ENCODE assay signal across 18 cellular contexts in genomic region chr1:167412072-167412471, GRCh38.
DNase-seq lines count a peak whose midpoint lies in the region; ATAC-seq and TF ChIP-seq lines count a peak whose summit lies in the region.
"Had no signal": no experiment of that assay in that cellular context is flagged by ENCODE, and none has a peak within 500 bp of the region (broad histone marks: within the 10 kb centered on the region; RNA-seq: fewer than 3 reads in every experiment).

No MANE protein-coding gene starts in this region.

- intact Hi-C loops in activated CD8-positive, alpha-beta T cell treated with anti-CD3 and anti-CD28 coated beads for 36 hours (cut with micrococcal nuclease): no loop called here

- H3K36me3 Mint-ChIP-seq in activated CD8-positive, alpha-beta T cell treated with anti-CD3 and anti-CD28 coated beads, Interleukin-2, amount 10 ng/mL, durations not matched to agents 7 days and 5 days (ENCODE audit: low read depth): peaks cover 27% of the 10 kb centered on the region
- peaks cover 19% of the 10 kb centered on the region for H3K36me3 Mint-ChIP-seq in activated CD8-positive, alpha-beta T cell treated with anti-CD3 and anti-CD28 coated beads for 36 hours (ENCODE audit: low read depth)
- H3K36me3 Mint-ChIP-seq in T-cell: peaks cover 56% of the 10 kb centered on the region

- H3K4me1 ChIP-seq in trophoblast cell (ENCODE audit: control insufficient read depth in 1 of 2, insufficient read depth in 2 of 2, low read length in 2 of 2): no peaks in the 10 kb centered on the region
- H3K4me1 ChIP-seq: foreskin keratinocyte, SJCRH30 had no signal

- peaks cover 8% of the 10 kb centered on the region for H3K4me1 Mint-ChIP-seq in activated CD8-positive, alpha-beta T cell treated with anti-CD3 and anti-CD28 coated beads, Interleukin-2, amount 10 ng/mL, durations not matched to agents 7 days and 5 days (ENCODE audit: low read depth)
- peaks cover 14% of the 10 kb centered on the region for H3K4me1 Mint-ChIP-seq in activated CD8-positive, alpha-beta T cell treated with anti-CD3 and anti-CD28 coated beads for 36 hours (ENCODE audit: low read depth)
- H3K4me1 Mint-ChIP-seq in T-cell: peaks cover 6 to 24% (median 12%) of the 10 kb centered on the region in 3 donors

- H3K27me3 ChIP-seq in trophoblast cell (ENCODE audit: insufficient read depth, low read length): no peaks in the 10 kb centered on the region
- H3K27me3 ChIP-seq: cardiac muscle cell, foreskin keratinocyte, SJCRH30 had no signal

- no peak overlapping the region for H2AK5ac ChIP-seq in trophoblast cell (ENCODE audit: low read length)

- H4K12ac ChIP-seq in trophoblast cell (ENCODE audit: low read depth, low read length): no peak overlapping the region

- H3K4me3 ChIP-seq in trophoblast cell (ENCODE audit: low read depth, low read length): no peak overlapping the region
- H3K4me3 ChIP-seq: cardiac muscle cell, SJCRH30 had no signal

- CTCF ChIA-PET in activated CD8-positive, alpha-beta T cell treated with anti-CD3 and anti-CD28 coated beads, Interleukin-2, amount 10 ng/mL, durations not matched to agents 7 days and 5 days (lab: Charles Lee): interaction anchor here (1.0 to 7.2 kb wide), 5 partner anchors 10 to 144 kb away, joined by 3 to 43 read pairs (median 10); no protein-coding TSS in a partner anchor
- CTCF ChIA-PET in activated CD8-positive, alpha-beta T cell treated with anti-CD3 and anti-CD28 coated beads for 36 hours (lab: Charles Lee): interaction anchor here (0.6 to 5.9 kb wide), 9 partner anchors 10 to 276 kb away, joined by 3 to 38 read pairs (median 4); no protein-coding TSS in a partner anchor
- CTCF ChIA-PET in T-cell (lab: Charles Lee): interaction anchor here (0.5 to 0.7 kb wide), 3 partner anchors 69 to 137 kb away, joined by 3 to 4 read pairs (median 3); no protein-coding TSS in a partner anchor

- H3K9me3 ChIP-seq in trophoblast cell (ENCODE audit: insufficient read depth, low read depth, low read length): peaks cover 1% of the 10 kb centered on the region
- H3K9me3 ChIP-seq: SJCRH30 had no signal

- no peaks in the 10 kb centered on the region for H3K79me1 ChIP-seq in trophoblast cell (ENCODE audit: low read length)

- H3K79me2 ChIP-seq in trophoblast cell (ENCODE audit: control insufficient read depth, insufficient read depth, low read length, poor library complexity): no peaks in the 10 kb centered on the region

- no peak overlapping the region for H2BK12ac ChIP-seq in trophoblast cell (ENCODE audit: low read length)

- ATAC-seq in activated CD8-positive, alpha-beta T cell treated with anti-CD3 and anti-CD28 coated beads, Interleukin-2, amount 10 ng/mL, durations not matched to agents 7 days and 5 days: no peak
- ATAC-seq in activated CD8-positive, alpha-beta T cell treated with anti-CD3 and anti-CD28 coated beads for 36 hours: no peak
- ATAC-seq in T-cell (replicated peaks in 1 of 4): no peak
- ATAC-seq: foreskin keratinocyte, left cardiac atrium had no signal

- H3K4me2 ChIP-seq in trophoblast cell (ENCODE audit: low read length): no peak overlapping the region

- peak overlapping the region; percentile 9 for H3K9ac ChIP-seq in trophoblast cell (ENCODE audit: low read length)

- no peak overlapping the region for H2AFZ ChIP-seq in trophoblast cell (ENCODE audit: insufficient read depth, low read length, poor library complexity)

- peak overlapping the region; percentile 6 for H3K23ac ChIP-seq in trophoblast cell (ENCODE audit: low read length)

- TF ChIP-seq CTCF in activated CD8-positive, alpha-beta T cell treated with anti-CD3 and anti-CD28 coated beads for 36 hours (IDR thresholded peaks at IDR 0.05): no peak

- peak overlapping the region; percentile 7 for H3K27ac Mint-ChIP-seq in activated CD8-positive, alpha-beta T cell treated with anti-CD3 and anti-CD28 coated beads, Interleukin-2, amount 10 ng/mL, durations not matched to agents 7 days and 5 days
- no peak overlapping the region for H3K27ac Mint-ChIP-seq in activated CD8-positive, alpha-beta T cell treated with anti-CD3 and anti-CD28 coated beads for 36 hours
- H3K27ac Mint-ChIP-seq in T-cell: no peak overlapping the region
- H3K27ac Mint-ChIP-seq: activated B cell treated with CpG ODN at 0.5 μM for 24 hours had no signal

- no peak overlapping the region for H4K91ac ChIP-seq in trophoblast cell (ENCODE audit: low read depth, low read length)

- H3K4me3 Mint-ChIP-seq in activated CD8-positive, alpha-beta T cell treated with anti-CD3 and anti-CD28 coated beads, Interleukin-2, amount 10 ng/mL, durations not matched to agents 7 days and 5 days: no peak overlapping the region
- no peak overlapping the region for H3K4me3 Mint-ChIP-seq in activated CD8-positive, alpha-beta T cell treated with anti-CD3 and anti-CD28 coated beads for 36 hours
- no peak overlapping the region for H3K4me3 Mint-ChIP-seq in T-cell
- H3K4me3 Mint-ChIP-seq: activated B cell treated with CpG ODN at 0.5 μM for 24 hours had no signal

- H3K27ac ChIP-seq in trophoblast cell (ENCODE audit: low read depth, low read length): no peak overlapping the region
- H3K27ac ChIP-seq: cardiac muscle cell, foreskin keratinocyte, SJCRH30 had no signal

- H3K9me3 Mint-ChIP-seq in activated CD8-positive, alpha-beta T cell treated with anti-CD3 and anti-CD28 coated beads, Interleukin-2, amount 10 ng/mL, durations not matched to agents 7 days and 5 days (ENCODE audit: insufficient read depth): no peaks in the 10 kb centered on the region
- no peaks in the 10 kb centered on the region for H3K9me3 Mint-ChIP-seq in activated CD8-positive, alpha-beta T cell treated with anti-CD3 and anti-CD28 coated beads for 36 hours
- no peaks in the 10 kb centered on the region for H3K9me3 Mint-ChIP-seq in T-cell
- H3K9me3 Mint-ChIP-seq: activated B cell treated with CpG ODN at 0.5 μM for 24 hours; CD8-positive, alpha-beta memory T cell had no signal

- no peak for DNase-seq in activated CD8-positive, alpha-beta T cell treated with anti-CD3 and anti-CD28 coated beads, Interleukin-2, amount 10 ng/mL, durations not matched to agents 7 days and 5 days
- DNase-seq in activated CD8-positive, alpha-beta T cell treated with anti-CD3 and anti-CD28 coated beads for 36 hours: no peak
- DNase-seq in NCI-H1436 (lab: John Stamatoyannopoulos, UW): peak; percentile 79
- peak; percentile 47 for DNase-seq in SHP77 treated with DMSO at 0.1 percent for 48 hours (lab: John Stamatoyannopoulos, UW)
- DNase-seq in trophoblast cell: no peak
- no peak for DNase-seq in activated CD8-positive, alpha-beta memory T cell treated with anti-CD3 and anti-CD28 coated beads for 24 hours
- no peak for DNase-seq in HCEC 1CT
- no peak for DNase-seq in T-cell
- DNase-seq: activated B cell treated with CpG ODN at 0.5 μM for 24 hours; CD8-positive, alpha-beta memory T cell; dermis blood vessel endothelial cell; foreskin keratinocyte; left cardiac atrium; NCI-H1417; NCI-H526; OCI-M1; SJCRH30 had no signal

- WGBS in trophoblast cell (ENCODE audit: extremely low coverage, insufficient coverage, insufficient read length): no CpG with 5 or more reads among the region's 4 CpGs

- no peak overlapping the region for H4K8ac ChIP-seq in trophoblast cell (ENCODE audit: low read depth, low read length)

- H2BK5ac ChIP-seq in trophoblast cell (ENCODE audit: low read depth, low read length, poor library complexity): no peak overlapping the region

- POLR2A ChIA-PET in activated CD8-positive, alpha-beta T cell treated with anti-CD3 and anti-CD28 coated beads, Interleukin-2, amount 10 ng/mL, durations not matched to agents 7 days and 5 days (lab: Charles Lee): no interaction called here
- POLR2A ChIA-PET in activated CD8-positive, alpha-beta T cell treated with anti-CD3 and anti-CD28 coated beads for 36 hours (lab: Charles Lee): interaction anchor here (0.8 to 1.2 kb wide), 2 partner anchors 9 to 32 kb away, joined by 3 to 4 read pairs; no protein-coding TSS in a partner anchor
- POLR2A ChIA-PET in T-cell (lab: Charles Lee): no interaction called here

- peaks cover 9 to 11% of the 10 kb centered on the region in 2 experiments for H3K36me3 ChIP-seq in trophoblast cell (ENCODE audit: control insufficient read depth in 1 of 2, insufficient read depth in 2 of 2, low read length in 2 of 2)

- H3K27me3 Mint-ChIP-seq in activated CD8-positive, alpha-beta T cell treated with anti-CD3 and anti-CD28 coated beads, Interleukin-2, amount 10 ng/mL, durations not matched to agents 7 days and 5 days (ENCODE audit: low read depth): no peaks in the 10 kb centered on the region
- no peaks in the 10 kb centered on the region for H3K27me3 Mint-ChIP-seq in activated CD8-positive, alpha-beta T cell treated with anti-CD3 and anti-CD28 coated beads for 36 hours
- H3K27me3 Mint-ChIP-seq in T-cell: no peaks in the 10 kb centered on the region
- H3K27me3 Mint-ChIP-seq: activated B cell treated with CpG ODN at 0.5 μM for 24 hours; CD8-positive, alpha-beta memory T cell had no signal

- H3K4ac ChIP-seq in trophoblast cell (ENCODE audit: low read depth, low read length): no peak overlapping the region

- no peak overlapping the region for H2BK120ac ChIP-seq in trophoblast cell (ENCODE audit: insufficient read depth, low read length, poor library complexity)

- no peak overlapping the region for H3K14ac ChIP-seq in trophoblast cell (ENCODE audit: low read length)

- no peak overlapping the region for H3K18ac ChIP-seq in trophoblast cell (ENCODE audit: low read length)

Comparison
In these comparisons a context has a peak if more than half of its experiments do, and no peak if none do; other contexts are left out.
1. DNase-seq: peak in NCI-H1436 (single experiment) and SHP77 treated with DMSO at 0.1 percent for 48 hours (single experiment); none in activated CD8-positive, alpha-beta T cell treated with anti-CD3 and anti-CD28 coated beads, Interleukin-2, amount 10 ng/mL, durations not matched to agents 7 days and 5 days (single experiment), activated CD8-positive, alpha-beta T cell treated with anti-CD3 and anti-CD28 coated beads for 36 hours (single experiment), trophoblast cell (0 of 2), activated CD8-positive, alpha-beta memory T cell treated with anti-CD3 and anti-CD28 coated beads for 24 hours (single experiment), HCEC 1CT (single experiment) and T-cell (0 of 34).